In the genomic region with DNA sequence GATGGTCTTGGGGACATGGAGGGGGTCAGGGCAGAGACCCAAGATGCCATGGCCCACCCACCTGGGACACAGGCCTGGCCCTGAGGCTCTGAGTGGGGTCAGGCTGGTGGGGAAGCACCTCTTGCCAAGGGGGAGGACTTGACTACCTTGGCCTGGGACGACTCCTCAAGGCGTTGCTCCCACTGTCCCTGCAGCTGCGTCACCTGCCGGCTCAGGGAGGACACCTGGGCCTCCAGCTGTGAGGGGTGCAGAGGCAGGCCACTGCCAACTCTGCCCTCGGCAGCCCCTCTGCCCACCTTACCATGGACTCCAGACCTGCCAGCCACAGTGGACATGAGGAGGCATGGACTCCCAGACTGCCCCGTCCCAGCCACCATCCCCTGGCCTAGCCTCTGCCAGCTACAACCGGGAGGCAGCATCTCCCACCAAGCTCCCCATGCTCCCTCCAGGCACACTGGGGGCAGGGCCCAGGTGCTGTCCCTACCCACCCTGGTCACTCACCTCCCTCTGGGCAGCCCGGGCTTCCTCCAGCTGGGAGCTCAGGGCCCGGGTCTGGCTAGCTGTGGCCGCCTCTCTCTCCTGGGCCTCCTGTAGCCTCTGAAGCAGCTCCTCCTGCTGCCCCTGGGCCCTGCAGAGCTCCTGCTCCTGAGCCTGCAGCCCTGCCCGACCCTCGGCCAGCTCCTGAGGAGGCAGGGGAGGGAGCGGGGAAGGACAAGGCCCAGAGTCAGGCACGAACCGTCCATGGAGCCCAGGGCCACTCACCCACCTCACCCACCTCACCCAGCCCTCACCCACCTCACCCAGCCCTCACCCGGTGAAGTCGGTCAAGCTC, we compare ENCODE assay signal across 2 cellular contexts.
TF ChIP-seq lines count a peak whose summit lies in the region.

No MANE protein-coding gene starts in this region.

TF ChIP-seq in A549, 52 proteins besides CTCF, POLR2A, EP300 and RAD21:
- TF ChIP-seq GATA3 (IDR thresholded peaks at IDR 0.05; ENCODE audit: borderline replicate concordance) = no peak
- TF ChIP-seq HES2 (IDR thresholded peaks at IDR 0.05) = no peak
- TF ChIP-seq HDAC2 (IDR thresholded peaks at IDR 0.05) = no peak

TF ChIP-seq in WTC11, 78 proteins besides CTCF, POLR2A, EP300 and RAD21:
- TF ChIP-seq FOXP1 (CRISPR knock-in tag; IDR thresholded peaks at IDR 0.05; ENCODE audit: borderline replicate concordance) = no peak
- TF ChIP-seq ZNF396 (CRISPR knock-in tag; IDR thresholded peaks at IDR 0.05; ENCODE audit: borderline replicate concordance) = no peak
- no peak for TF ChIP-seq MXD4 (CRISPR knock-in tag; IDR thresholded peaks at IDR 0.05; ENCODE audit: borderline replicate concordance)
- no peak for TF ChIP-seq JAZF1 (CRISPR knock-in tag; IDR thresholded peaks at IDR 0.05)
- no peak for TF ChIP-seq MYBL2 (CRISPR knock-in tag; IDR thresholded peaks at IDR 0.05)
- TF ChIP-seq, protein P1, sequence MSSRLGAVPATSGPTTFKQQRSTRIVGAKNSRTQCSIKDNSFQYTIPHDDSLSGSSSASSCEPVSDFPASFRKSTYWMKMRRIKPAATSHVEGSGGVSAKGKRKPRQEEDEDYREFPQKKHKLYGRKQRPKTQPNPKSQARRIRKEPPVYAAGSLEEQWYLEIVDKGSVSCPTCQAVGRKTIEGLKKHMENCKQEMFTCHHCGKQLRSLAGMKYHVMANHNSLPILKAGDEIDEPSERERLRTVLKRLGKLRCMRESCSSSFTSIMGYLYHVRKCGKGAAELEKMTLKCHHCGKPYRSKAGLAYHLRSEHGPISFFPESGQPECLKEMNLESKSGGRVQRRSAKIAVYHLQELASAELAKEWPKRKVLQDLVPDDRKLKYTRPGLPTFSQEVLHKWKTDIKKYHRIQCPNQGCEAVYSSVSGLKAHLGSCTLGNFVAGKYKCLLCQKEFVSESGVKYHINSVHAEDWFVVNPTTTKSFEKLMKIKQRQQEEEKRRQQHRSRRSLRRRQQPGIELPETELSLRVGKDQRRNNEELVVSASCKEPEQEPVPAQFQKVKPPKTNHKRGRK (CRISPR knock-in tag; IDR thresholded peaks at IDR 0.05; ENCODE audit: borderline replicate concordance) = no peak
- TF ChIP-seq ZBTB21 (CRISPR knock-in tag; IDR thresholded peaks at IDR 0.05; ENCODE audit: borderline replicate concordance) = no peak
